In the genomic region with DNA sequence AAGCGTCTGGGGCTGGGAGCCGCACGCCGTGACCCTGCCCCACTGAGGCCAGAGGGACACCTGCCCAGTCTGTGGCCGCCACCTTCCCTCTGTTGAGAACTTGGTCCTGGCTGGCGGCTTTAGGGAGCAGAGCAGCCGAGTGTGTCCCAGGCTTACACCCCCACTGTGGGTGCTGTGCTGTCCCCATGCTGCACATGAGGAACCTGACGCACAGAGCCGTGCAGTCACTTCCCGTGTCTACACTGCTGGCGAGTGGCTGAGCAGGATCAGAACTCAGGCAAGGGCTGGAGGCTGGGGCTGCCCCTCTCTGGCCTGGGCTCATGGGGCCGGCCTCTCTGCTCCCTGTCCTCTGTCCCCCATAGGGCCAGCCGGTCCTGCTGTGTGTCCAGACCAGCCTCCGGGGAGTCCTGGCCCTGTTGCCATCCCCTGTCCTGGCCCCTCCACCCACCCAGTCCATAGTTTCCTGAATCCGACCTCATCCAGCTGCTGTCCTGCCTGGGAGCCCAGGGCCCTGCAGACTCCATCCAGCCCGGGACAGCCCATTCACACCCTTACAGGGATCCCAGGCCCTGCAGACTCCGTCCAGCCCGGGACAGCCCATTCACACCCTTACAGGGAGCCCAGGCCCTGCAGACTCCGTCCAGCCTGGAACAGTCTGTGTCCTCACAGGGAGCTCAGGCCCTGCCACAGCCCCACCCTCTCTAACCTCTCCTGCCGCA, we compare ENCODE assay signal across 22 cellular contexts. TPM values are rescaled to one million over a fixed set of nuclear protein-coding genes. Genes with fewer than 3 reads are reported as not detected.
A peak's percentile ranks its signal among the peaks of the same experiment; 100 is the strongest.
DNase-seq lines count a peak whose midpoint lies in the region; ATAC-seq, FAIRE-seq and TF ChIP-seq lines count a peak whose summit lies in the region.
"Had no signal": no experiment of that assay in that cellular context is flagged by ENCODE, and none has a peak within 500 bp of the region (broad histone marks: within the 10 kb centered on the region; RNA-seq: fewer than 3 reads in every experiment).

No MANE protein-coding gene starts in this region.

- no peak overlapping the region for H4K5ac ChIP-seq in mesendoderm (ENCODE audit: low read length)

- H3K27me3 ChIP-seq in HepG2 (ENCODE audit: control insufficient read depth in 1 of 2, insufficient read depth in 2 of 2, low read length in 2 of 2): no peaks in the 10 kb centered on the region; a peak in 1 of 5 replicates
- no peaks in the 10 kb centered on the region for H3K27me3 ChIP-seq in right lobe of liver
- H3K27me3 ChIP-seq in mesendoderm (ENCODE audit: insufficient read depth, low read length, poor library complexity): no peaks in the 10 kb centered on the region
- H3K27me3 ChIP-seq: ascending aorta had no signal

- no peak overlapping the region for H3K23ac ChIP-seq in mesendoderm (ENCODE audit: low read length)

- H3K36me3 ChIP-seq in HepG2 (replicated peaks in 1 of 2; ENCODE audit: control insufficient read depth in 1 of 2, insufficient read depth in 2 of 2, low read length in 2 of 2): peaks cover 0 to 4% of the 10 kb centered on the region in 2 experiments; a peak in 2 of 5 replicates
- H3K36me3 ChIP-seq in right lobe of liver: no peaks in the 10 kb centered on the region
- H3K36me3 ChIP-seq in mesendoderm (ENCODE audit: control insufficient read depth, insufficient read depth, low read length): no peaks in the 10 kb centered on the region
- H3K36me3 ChIP-seq: ascending aorta had no signal

- peaks cover 63% of the 10 kb centered on the region for H3K4me1 Mint-ChIP-seq in activated B cell treated with CpG ODN at 0.5 μM for 24 hours

- no peak overlapping the region for H2BK5ac ChIP-seq in mesendoderm (ENCODE audit: low read length)

- FAIRE-seq in HepG2 (lab: Jason Lieb, UNC): no peak
- FAIRE-seq: colon, endothelial cell of umbilical vein had no signal

- H4K8ac ChIP-seq in mesendoderm (ENCODE audit: low read depth, low read length): no peak overlapping the region

- H2BK120ac ChIP-seq in mesendoderm (ENCODE audit: low read depth, low read length): no peak overlapping the region

- no peak overlapping the region for H3K27ac Mint-ChIP-seq in activated B cell treated with CpG ODN at 0.5 μM for 24 hours
- H3K27ac Mint-ChIP-seq: activated CD4-positive, alpha-beta memory T cell treated with anti-CD3 and anti-CD28 coated beads, Interleukin-2, amount 10 ng/mL, durations not matched to agents 7 days and 5 days had no signal

- intact Hi-C loops in HepG2 (cut with micrococcal nuclease; ENCODE audit: unreplicated experiment) (no loop called here), right lobe of liver (cut with DNase I) (no loop called here), activated B cell treated with CpG ODN at 0.5 μM for 24 hours (cut with micrococcal nuclease) (no loop called here), lower leg skin (cut with DNase I; ENCODE audit: low total_unique reads) (no loop called here)

- no peak overlapping the region for H3K4me3 Mint-ChIP-seq in activated B cell treated with CpG ODN at 0.5 μM for 24 hours
- H3K4me3 Mint-ChIP-seq: activated CD4-positive, alpha-beta memory T cell treated with anti-CD3 and anti-CD28 coated beads, Interleukin-2, amount 10 ng/mL, durations not matched to agents 7 days and 5 days had no signal

- no peaks in the 10 kb centered on the region for H3K27me3 Mint-ChIP-seq in activated B cell treated with CpG ODN at 0.5 μM for 24 hours
- H3K27me3 Mint-ChIP-seq: activated CD4-positive, alpha-beta memory T cell treated with anti-CD3 and anti-CD28 coated beads, Interleukin-2, amount 10 ng/mL, durations not matched to agents 7 days and 5 days had no signal

- TF ChIP-seq EP300 in HepG2 (IDR thresholded peaks at IDR 0.05; ENCODE audit: low read depth in 2 of 2, low read length in 2 of 2): no peak
- TF ChIP-seq EP300 in HepG2 (CRISPR knock-in tag; IDR thresholded peaks at IDR 0.05; ENCODE audit: borderline replicate concordance): no peak

- H3K4me2 ChIP-seq in HepG2 (ENCODE audit: low read depth, low read length): no peak overlapping the region
- H3K4me2 ChIP-seq in mesendoderm (ENCODE audit: low read length): no peak overlapping the region

- H3K9me3 Mint-ChIP-seq in activated B cell treated with CpG ODN at 0.5 μM for 24 hours: no peaks in the 10 kb centered on the region
- H3K9me3 Mint-ChIP-seq: activated CD4-positive, alpha-beta memory T cell treated with anti-CD3 and anti-CD28 coated beads, Interleukin-2, amount 10 ng/mL, durations not matched to agents 7 days and 5 days had no signal

- no peak for TF ChIP-seq POLR2A in HepG2 (IDR thresholded peaks at IDR 0.05; ENCODE audit: insufficient read depth in 1 of 2, low read depth in 2 of 2, low read length in 2 of 2)
- no peak for TF ChIP-seq POLR2A in right lobe of liver (IDR thresholded peaks at IDR 0.05)
- no peak for TF ChIP-seq POLR2A in lower leg skin (IDR thresholded peaks at IDR 0.05)

- WGBS in HepG2 (ENCODE audit: low lambda C conversion rate): 85% methylated on average over 4 of the region's 20 CpGs
- 73% methylated on average over 5 of the region's 20 CpGs for WGBS in right lobe of liver (ENCODE audit: insufficient coverage, low coverage, low lambda C conversion rate, missing lambda C conversion rate)
- WGBS in mesendoderm (ENCODE audit: extremely low coverage, insufficient coverage, low lambda C conversion rate): no CpG with 5 or more reads among the region's 20 CpGs
- 83 to 85% methylated on average over 18 to 20 of the region's 20 CpGs for WGBS in lower leg skin, 2 donors

- TF ChIP-seq RAD21 in HepG2 (CRISPR knock-in tag; IDR thresholded peaks at IDR 0.05): no peak

- in situ Hi-C loops in HepG2 (cut with HindIII; ENCODE audit: extremely low pct_ligation_motif_present, low pct_unique_long_range_greater_than_20kb): no loop called here

- no peak overlapping the region for H2BK15ac ChIP-seq in mesendoderm (replicated peaks; ENCODE audit: low read depth)

- no peak overlapping the region for H3K56ac ChIP-seq in mesendoderm (ENCODE audit: low read length)

- H3K4me1 ChIP-seq in HepG2 (ENCODE audit: insufficient read depth, low read length): peaks cover 37% of the 10 kb centered on the region
- H3K4me1 ChIP-seq in right lobe of liver: peaks cover 0 to 61% (median 28%) of the 10 kb centered on the region in 4 donors
- peaks cover 5% of the 10 kb centered on the region for H3K4me1 ChIP-seq in mesendoderm (ENCODE audit: control insufficient read depth, low read depth, low read length)

- H2AK5ac ChIP-seq in mesendoderm (ENCODE audit: low read length): no peak overlapping the region

- H3K79me1 ChIP-seq in mesendoderm (ENCODE audit: low read length): peaks cover 21% of the 10 kb centered on the region

- ATAC-seq in HepG2: peak; percentile 5
- ATAC-seq in right lobe of liver: no peak
- ATAC-seq in activated B cell treated with CpG ODN at 0.5 μM for 24 hours (ENCODE audit: low read depth): peak; percentile 51
- ATAC-seq in GM21786 (IDR thresholded peaks at IDR 0.05; ENCODE audit: unreplicated experiment): no peak
- no peak for ATAC-seq in HG03521 (IDR thresholded peaks at IDR 0.05; ENCODE audit: unreplicated experiment)

- H3K79me2 ChIP-seq in HepG2 (ENCODE audit: insufficient read depth, low read length): peaks cover 89% of the 10 kb centered on the region
- peaks cover 34% of the 10 kb centered on the region for H3K79me2 ChIP-seq in mesendoderm (ENCODE audit: control insufficient read depth, insufficient read depth, low read length)

- H3K9me3 ChIP-seq in HepG2 (ENCODE audit: low read length) (no peaks in the 10 kb centered on the region), right lobe of liver (no peaks in the 10 kb centered on the region)
- H3K9me3 ChIP-seq: ascending aorta had no signal

- no peak for DNase-seq in HepG2 (ENCODE audit: low spot score)
- no peak for DNase-seq in right lobe of liver
- no peak for DNase-seq in activated B cell treated with CpG ODN at 0.5 μM for 24 hours
- peak; percentile 30 for DNase-seq in mesendoderm
- no peak for DNase-seq in dermis blood vessel endothelial cell
- no peak for DNase-seq in lower leg skin (ENCODE audit: low spot score in 2 of 2)
- DNase-seq: activated CD4-positive, alpha-beta memory T cell treated with anti-CD3 and anti-CD28 coated beads, Interleukin-2, amount 10 ng/mL, durations not matched to agents 7 days and 5 days; activated naive CD4-positive, alpha-beta T cell treated with anti-CD3 and anti-CD28 coated beads, Interleukin-2, amount 50 U/mL, for 16 hours; GM23248; NCI-H146; NCI-H2171; NCI-H526 treated with DMSO at 0.1 percent for 48 hours; posterior cingulate gyrus; SIG-M5; stimulated activated CD4-positive, alpha-beta T cell treated with anti-CD3 and anti-CD28 coated beads, Interleukin-2, amount 100 ng/mL, for 48 hours had no signal

- BruUV-seq in HepG2 (replicated peaks; lab: Mats Ljungman, UMichigan): no TSS peak

- peaks cover 90% of the 10 kb centered on the region for H4K20me1 ChIP-seq in HepG2 (ENCODE audit: insufficient read depth, low read length)

- no peak overlapping the region for H3K4ac ChIP-seq in mesendoderm (ENCODE audit: low read depth, low read length)

- CTCF ChIA-PET in HepG2 (lab: Yijun Ruan, JAX; ENCODE audit: low intra/inter-chr PET ratio, low total read pairs) (no interaction called here), activated B cell treated with CpG ODN at 0.5 μM for 24 hours (lab: Charles Lee) (no interaction called here)

- H3K36me3 Mint-ChIP-seq in activated B cell treated with CpG ODN at 0.5 μM for 24 hours (ENCODE audit: low read depth): peaks cover 4% of the 10 kb centered on the region

- POLR2A ChIA-PET in HepG2 (lab: Yijun Ruan, JAX) (no interaction called here), activated B cell treated with CpG ODN at 0.5 μM for 24 hours (lab: Charles Lee) (no interaction called here)

- no peak overlapping the region for H2AFZ ChIP-seq in HepG2 (ENCODE audit: low read length)
- H2AFZ ChIP-seq: GM23248 had no signal

- TF ChIP-seq CTCF in HepG2 (CRISPR knock-in tag; IDR thresholded peaks at IDR 0.05) (no peak), right lobe of liver (IDR thresholded peaks at IDR 0.05) (no peak), activated B cell treated with CpG ODN at 0.5 μM for 24 hours (IDR thresholded peaks at IDR 0.05) (no peak), lower leg skin (IDR thresholded peaks at IDR 0.05) (no peak)

- H3K18ac ChIP-seq in mesendoderm (ENCODE audit: low read length): no peak overlapping the region

- H3K27ac ChIP-seq in HepG2 (ENCODE audit: extremely low read length, insufficient read depth, low read length) (no peak overlapping the region), right lobe of liver (no peak overlapping the region), mesendoderm (ENCODE audit: low read depth, low read length) (no peak overlapping the region)
- H3K27ac ChIP-seq: ascending aorta, GM23248, skin epidermis had no signal

- no peak overlapping the region for H3K9ac ChIP-seq in HepG2 (ENCODE audit: insufficient read depth, low read depth, low read length)
- H3K9ac ChIP-seq in mesendoderm (ENCODE audit: low read length): no peak overlapping the region
- H3K9ac ChIP-seq: GM23248 had no signal

- H3K4me3 ChIP-seq in HepG2 (replicated peaks in 1 of 3; ENCODE audit: insufficient read depth in 1 of 3, low read depth in 2 of 3, low read length in 3 of 3) (no peak overlapping the region), right lobe of liver (no peak overlapping the region), mesendoderm (ENCODE audit: low read length) (no peak overlapping the region), lower leg skin (ENCODE audit: low read depth, poor library complexity, severe bottlenecking) (no peak overlapping the region)
- H3K4me3 ChIP-seq: ascending aorta, GM23248, lung, skin epidermis had no signal

RNA-seq across cellular contexts. Expression of a gene that starts 10.3 kb away (rescaled TPM):
- total RNA-seq in HepG2 (2016; rRNA removed; fragmentation: Illumina TruSeq; extraction: Trizol) (3.7 and 7.9 TPM in 2 replicates), right lobe of liver (10 to 100 TPM; 16.2 to 27.6 (median 23.3) TPM), activated B cell treated with CpG ODN at 0.5 μM for 24 hours (50.3 and 58.7 TPM in 2 replicates), dermis blood vessel endothelial cell (4.4 and 4.8 TPM in 2 replicates), lower leg skin (100 to 1,000 TPM in 1 of 4 donors, 10 to 100 TPM in 3; 15.5 to 250 (median 19.6) TPM)
- 2.7 and 3.6 TPM in 2 replicates for total RNA-seq in HepG2 (2016; cell fraction: cytosol; rRNA removed; fragmentation: Illumina TruSeq; extraction: Trizol; ENCODE audit: low read depth)
- total RNA-seq in HepG2 (2016; cell fraction: insoluble cytoplasmic fraction; rRNA removed; fragmentation: Illumina TruSeq; extraction: Trizol): 5.4 and 6.9 TPM in 2 replicates
- total RNA-seq in HepG2 (2016; cell fraction: membrane; rRNA removed; fragmentation: Illumina TruSeq; extraction: Trizol): 7.0 and 9.3 TPM in 2 replicates
- 10.9 and 11.0 TPM in 2 replicates for total RNA-seq in HepG2 (2016; cell fraction: nucleus; rRNA removed; fragmentation: Illumina TruSeq; extraction: Trizol)
- polyA plus RNA-seq in HepG2 (2011; rRNA removed): 3.6 and 4.9 TPM in 2 replicates
- polyA plus RNA-seq in HepG2 (2011; cell fraction: cytosol; rRNA removed): 3.0 and 6.0 TPM in 2 replicates
- polyA plus RNA-seq in HepG2 (2011; cell fraction: nucleus; rRNA removed): 50.9 and 76.3 TPM in 2 replicates
- polyA plus RNA-seq in HepG2 (2012): 25.5 and 31.0 TPM in 2 replicates
- 5.9 and 6.4 TPM in 2 replicates for polyA plus RNA-seq in HepG2 (2016; cell fraction: cytosol; fragmentation: Illumina TruSeq; extraction: Trizol; ENCODE audit: low read depth)
- polyA plus RNA-seq in HepG2 (2016; cell fraction: insoluble cytoplasmic fraction; fragmentation: Illumina TruSeq; extraction: Trizol; ENCODE audit: low read depth): 20.0 and 28.2 TPM in 2 replicates
- polyA plus RNA-seq in HepG2 (2016; cell fraction: membrane; fragmentation: Illumina TruSeq; extraction: Trizol; ENCODE audit: low read depth): 20.5 and 23.8 TPM in 2 replicates
- 64.1 and 69.3 TPM in 2 replicates for polyA plus RNA-seq in HepG2 (2016; cell fraction: nucleus; fragmentation: Illumina TruSeq; extraction: Trizol; ENCODE audit: insufficient read depth, low read depth)
- polyA minus RNA-seq in HepG2 (2011; rRNA and poly(A)+ RNA removed; ENCODE audit: low replicate concordance): 3.8 and 7.6 TPM in 2 replicates
- 17.3 and 28.7 TPM in 2 replicates for polyA minus RNA-seq in HepG2 (2011; cell fraction: cytosol; rRNA and poly(A)+ RNA removed)
- polyA minus RNA-seq in HepG2 (2011; cell fraction: nucleus; rRNA and poly(A)+ RNA removed): 8.5 and 11.2 TPM in 2 replicates
- polyA plus RNA-seq in mesendoderm (2013, experiment 1 of 2): 86.6 TPM
- 82.2 TPM for polyA plus RNA-seq in mesendoderm (2013, experiment 2 of 2)

Comparison
In these comparisons a context has a peak if more than half of its experiments do, and no peak if none do; other contexts are left out.
1. ATAC-seq: peak in HepG2 (single experiment) and activated B cell treated with CpG ODN at 0.5 μM for 24 hours (single experiment); none in right lobe of liver (0 of 4), GM21786 (single experiment) and HG03521 (single experiment).